In genomic region chr1:166876540-166876838, GRCh38 we compare ENCODE assay signal across 1 cellular context.
A peak's percentile ranks its signal among the peaks of the same experiment; 100 is the strongest.
TF ChIP-seq lines count a peak whose summit lies in the region.

No MANE protein-coding gene starts in this region.

TF ChIP-seq in HepG2, 621 proteins besides CTCF, POLR2A, EP300 and RAD21 (continues in another document):
- TF ChIP-seq E2F2 (CRISPR knock-in tag; IDR thresholded peaks at IDR 0.05; ENCODE audit: borderline replicate concordance) (no peak), ZNF260 (CRISPR knock-in tag; IDR thresholded peaks at IDR 0.05; ENCODE audit: borderline replicate concordance, low read depth) (no peak), ZNF564 (CRISPR knock-in tag; IDR thresholded peaks at IDR 0.05) (no peak), ZNF335 (CRISPR knock-in tag; IDR thresholded peaks at IDR 0.05) (no peak), FIP1L1 (IDR thresholded peaks at IDR 0.05; ENCODE audit: borderline replicate concordance, insufficient read depth, low read depth, low read length) (no peak), MEF2D (CRISPR knock-in tag; IDR thresholded peaks at IDR 0.05) (peak; percentile 0; the same call in 1 of the 2 replicates), KDM4B (CRISPR knock-in tag; IDR thresholded peaks at IDR 0.05) (0 out of 2 replicates have a peak, but pooled peaks have one; percentile 7), ZNF317 (CRISPR knock-in tag; IDR thresholded peaks at IDR 0.05) (0 out of 2 replicates have a peak, but pooled peaks have one; percentile 3), FOXJ3 (CRISPR knock-in tag; IDR thresholded peaks at IDR 0.05; ENCODE audit: borderline replicate concordance) (0 out of 2 replicates have a peak, but pooled peaks have one; percentile 30), ZNF331 (CRISPR knock-in tag; IDR thresholded peaks at IDR 0.05) (no peak), DMAP1 (CRISPR knock-in tag; IDR thresholded peaks at IDR 0.05) (no peak), ZNF580 (CRISPR knock-in tag; IDR thresholded peaks at IDR 0.05; ENCODE audit: borderline replicate concordance, low read depth) (no peak), AKAP8 (CRISPR knock-in tag; IDR thresholded peaks at IDR 0.05) (no peak), PRDM10 (CRISPR knock-in tag; IDR thresholded peaks at IDR 0.05; ENCODE audit: low read depth) (no peak), ZBED4 (CRISPR knock-in tag; IDR thresholded peaks at IDR 0.05; ENCODE audit: borderline replicate concordance) (peak; percentile 7; the same call in 1 of the 2 replicates), ZNF224 (CRISPR knock-in tag; IDR thresholded peaks at IDR 0.05) (no peak), THAP11 (CRISPR knock-in tag; IDR thresholded peaks at IDR 0.05) (0 out of 2 replicates have a peak, but pooled peaks have one; percentile 1), THAP7 (CRISPR knock-in tag; IDR thresholded peaks at IDR 0.05) (no peak), TFAP4 (IDR thresholded peaks at IDR 0.05; ENCODE audit: borderline replicate concordance, low read depth) (no peak), ZMAT5 (CRISPR knock-in tag; IDR thresholded peaks at IDR 0.05; ENCODE audit: borderline replicate concordance, low read depth) (no peak), SOX5 (CRISPR knock-in tag; IDR thresholded peaks at IDR 0.05; ENCODE audit: borderline replicate concordance) (no peak), SPEN (CRISPR knock-in tag; IDR thresholded peaks at IDR 0.05; ENCODE audit: low read depth) (no peak), NKX3-1 (CRISPR knock-in tag; IDR thresholded peaks at IDR 0.05) (0 out of 2 replicates have a peak, but pooled peaks have one; percentile 12), ZNF414 (CRISPR knock-in tag; IDR thresholded peaks at IDR 0.05) (no peak), ZNF558 (CRISPR knock-in tag; IDR thresholded peaks at IDR 0.05; ENCODE audit: borderline replicate concordance) (no peak), ZFP36 (IDR thresholded peaks at IDR 0.05; ENCODE audit: borderline replicate concordance, low read depth, low read length, partially characterized antibody) (no peak), ZBTB46 (CRISPR knock-in tag; IDR thresholded peaks at IDR 0.05; ENCODE audit: borderline replicate concordance) (no peak), ZMAT3 (CRISPR knock-in tag; conservative IDR thresholded peaks at IDR 0.05) (no peak), IKZF4 (CRISPR knock-in tag; IDR thresholded peaks at IDR 0.05; ENCODE audit: borderline replicate concordance, low read depth, not compliant biosample characterization) (no peak), ARNTL (CRISPR knock-in tag; IDR thresholded peaks at IDR 0.05) (0 out of 2 replicates have a peak, but pooled peaks have one; percentile 2), ZFP41 (CRISPR knock-in tag; IDR thresholded peaks at IDR 0.05; ENCODE audit: borderline replicate concordance) (0 out of 2 replicates have a peak, but pooled peaks have one; percentile 23), HMGXB3 (CRISPR knock-in tag; IDR thresholded peaks at IDR 0.05; ENCODE audit: borderline replicate concordance) (no peak), SOX6 (IDR thresholded peaks at IDR 0.05) (no peak), SOX6 (CRISPR knock-in tag; IDR thresholded peaks at IDR 0.05) (no peak; the same call in 1 of the 2 replicates), USF2 (IDR thresholded peaks at IDR 0.05; ENCODE audit: low read depth, low read length) (no peak), USF2 (CRISPR knock-in tag; IDR thresholded peaks at IDR 0.05; ENCODE audit: borderline replicate concordance) (peak; percentile 83; the same call in 1 of the 2 replicates), ZNF772 (CRISPR knock-in tag; IDR thresholded peaks at IDR 0.05) (peak; percentile 36; the same call in 1 of the 2 replicates), EED (CRISPR knock-in tag; IDR thresholded peaks at IDR 0.05) (no peak), CREM (IDR thresholded peaks at IDR 0.05) (peak; percentile 19; the same call in 1 of the 2 replicates), CREM (CRISPR knock-in tag; IDR thresholded peaks at IDR 0.05) (no peak)
